In the genomic region with DNA sequence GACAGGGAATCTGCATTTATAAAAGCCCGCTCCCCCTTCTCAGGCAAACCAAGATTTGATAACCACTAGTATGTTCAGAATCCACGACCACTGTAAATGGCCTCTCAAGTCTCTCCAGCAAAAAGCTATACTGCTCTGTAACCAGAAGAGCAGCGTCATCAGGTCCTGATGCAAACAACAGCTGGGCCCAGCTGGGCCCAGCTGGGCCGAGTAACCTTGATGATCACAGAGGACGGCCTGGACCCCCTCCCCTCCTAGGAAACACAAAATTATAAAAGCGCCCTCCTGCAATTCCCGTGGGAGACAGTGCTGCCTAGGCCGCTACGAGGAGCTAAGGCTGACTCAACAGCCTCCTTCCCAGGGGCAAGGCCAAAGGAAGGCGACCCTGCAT, we compare ENCODE assay signal across 8 cellular contexts. TPM values are rescaled to one million over a fixed set of nuclear protein-coding genes. Genes with fewer than 3 reads are reported as not detected.
DNase-seq lines count a peak whose midpoint lies in the region; ATAC-seq lines count a peak whose summit lies in the region.

No MANE protein-coding gene starts in this region.

- peaks cover 6 to 11% of the 10 kb centered on the region in 2 donors for H3K36me3 Mint-ChIP-seq in activated T-cell treated with anti-CD3 and anti-CD28 coated beads, Interleukin-2, amount 50 U/mL, for 72 hours (ENCODE audit: insufficient read depth in 2 of 2)
- peaks cover 25% of the 10 kb centered on the region for H3K36me3 Mint-ChIP-seq in activated CD4-positive, alpha-beta memory T cell treated with anti-CD3 and anti-CD28 coated beads for 36 hours
- peaks cover 12 to 30% of the 10 kb centered on the region in 2 donors for H3K36me3 Mint-ChIP-seq in stimulated activated naive B cell treated with anti-CD40 and anti-IgM and Interleukin-4, amounts not matched to agents 10 μg/mL and 1 μg/mL and 100 μg/mL, for 72 hours

- CTCF ChIA-PET in activated CD4-positive, alpha-beta memory T cell treated with anti-CD3 and anti-CD28 coated beads for 36 hours (lab: Charles Lee): interaction anchor here (0.6 to 5.8 kb wide), 6 partner anchors 13 to 210 kb away, joined by 3 to 50 read pairs (median 4); a partner anchor contains a TSS

- H3K4me1 Mint-ChIP-seq in activated T-cell treated with anti-CD3 and anti-CD28 coated beads, Interleukin-2, amount 50 U/mL, for 72 hours (ENCODE audit: low read depth): peaks cover 38% of the 10 kb centered on the region
- peaks cover 39% of the 10 kb centered on the region for H3K4me1 Mint-ChIP-seq in activated CD4-positive, alpha-beta memory T cell treated with anti-CD3 and anti-CD28 coated beads for 36 hours (ENCODE audit: low read depth)
- H3K4me1 Mint-ChIP-seq in stimulated activated naive B cell treated with anti-CD40 and anti-IgM and Interleukin-4, amounts not matched to agents 10 μg/mL and 1 μg/mL and 100 μg/mL, for 72 hours: peaks cover 14 to 36% of the 10 kb centered on the region in 2 donors

- peak overlapping the region; percentile 99 for H3K27ac ChIP-seq in right cardiac atrium (ENCODE audit: low read length)

- peak overlapping the region; percentile 88 for H3K4me3 ChIP-seq in right cardiac atrium (ENCODE audit: low read length)

- H3K9me3 Mint-ChIP-seq in activated T-cell treated with anti-CD3 and anti-CD28 coated beads, Interleukin-2, amount 50 U/mL, for 72 hours: no peaks in the 10 kb centered on the region
- no peaks in the 10 kb centered on the region for H3K9me3 Mint-ChIP-seq in activated CD4-positive, alpha-beta memory T cell treated with anti-CD3 and anti-CD28 coated beads for 36 hours
- H3K9me3 Mint-ChIP-seq in stimulated activated naive B cell treated with anti-CD40 and anti-IgM and Interleukin-4, amounts not matched to agents 10 μg/mL and 1 μg/mL and 100 μg/mL, for 72 hours: no peaks in the 10 kb centered on the region

- no peak for ATAC-seq in activated T-cell treated with anti-CD3 and anti-CD28 coated beads, Interleukin-2, amount 50 U/mL, for 72 hours (replicated peaks in 1 of 2)
- peak; percentile 8 to 44 for ATAC-seq in right cardiac atrium
- ATAC-seq in stimulated activated naive B cell treated with anti-CD40 and anti-IgM and Interleukin-4, amounts not matched to agents 10 μg/mL and 1 μg/mL and 100 μg/mL, for 72 hours (replicated peaks): peak; percentile 0
- no peak for ATAC-seq in GM21786 (IDR thresholded peaks at IDR 0.05; ENCODE audit: unreplicated experiment)

- H3K27me3 ChIP-seq in right cardiac atrium (ENCODE audit: control insufficient read depth, insufficient read depth): no peaks in the 10 kb centered on the region

- intact Hi-C loops in activated CD4-positive, alpha-beta memory T cell treated with anti-CD3 and anti-CD28 coated beads for 36 hours (cut with micrococcal nuclease): loop anchor here (1.0 kb wide), 1 partner anchor 12 kb away; a partner anchor contains a TSS
- intact Hi-C loops in right cardiac atrium (cut with DNase I): no loop called here

- no peaks in the 10 kb centered on the region for H3K4me1 ChIP-seq in right cardiac atrium (ENCODE audit: control insufficient read depth, insufficient read depth, low read length)

- H3K4me3 Mint-ChIP-seq in activated T-cell treated with anti-CD3 and anti-CD28 coated beads, Interleukin-2, amount 50 U/mL, for 72 hours: peak overlapping the region; percentile 82 to 97
- peak overlapping the region; percentile 97 for H3K4me3 Mint-ChIP-seq in activated CD4-positive, alpha-beta memory T cell treated with anti-CD3 and anti-CD28 coated beads for 36 hours
- H3K4me3 Mint-ChIP-seq in stimulated activated naive B cell treated with anti-CD40 and anti-IgM and Interleukin-4, amounts not matched to agents 10 μg/mL and 1 μg/mL and 100 μg/mL, for 72 hours: peak overlapping the region; percentile 87 to 94

- POLR2A ChIA-PET in activated CD4-positive, alpha-beta memory T cell treated with anti-CD3 and anti-CD28 coated beads for 36 hours (lab: Charles Lee): interaction anchor here (0.9 to 1.7 kb wide), 3 partner anchors 13 to 123 kb away, joined by 3 to 13 read pairs (median 4); a partner anchor contains a TSS

- H3K27ac Mint-ChIP-seq in activated T-cell treated with anti-CD3 and anti-CD28 coated beads, Interleukin-2, amount 50 U/mL, for 72 hours: peak overlapping the region; percentile 100
- peak overlapping the region; percentile 100 for H3K27ac Mint-ChIP-seq in activated CD4-positive, alpha-beta memory T cell treated with anti-CD3 and anti-CD28 coated beads for 36 hours
- H3K27ac Mint-ChIP-seq in stimulated activated naive B cell treated with anti-CD40 and anti-IgM and Interleukin-4, amounts not matched to agents 10 μg/mL and 1 μg/mL and 100 μg/mL, for 72 hours: peak overlapping the region; percentile 100

- DNase-seq in activated T-cell treated with anti-CD3 and anti-CD28 coated beads, Interleukin-2, amount 50 U/mL, for 72 hours: no peak
- DNase-seq in activated T-cell treated with anti-CD3 and anti-CD28 coated beads for 4 hours (no peak), right cardiac atrium (no peak), HuH-7.5 (ENCODE audit: low spot score) (no peak), occipital lobe (lab: John Stamatoyannopoulos, UW) (no peak)
- no peak for DNase-seq in activated CD4-positive, alpha-beta memory T cell treated with anti-CD3 and anti-CD28 coated beads for 36 hours
- DNase-seq in stimulated activated naive B cell treated with anti-CD40 and anti-IgM and Interleukin-4, amounts not matched to agents 10 μg/mL and 1 μg/mL and 100 μg/mL, for 72 hours: no peak

- H3K9me3 ChIP-seq in right cardiac atrium (ENCODE audit: control insufficient read depth, low read length): no peaks in the 10 kb centered on the region

- WGBS in right cardiac atrium: 17% methylated on average over 10 of the region's 10 CpGs

- H3K27me3 Mint-ChIP-seq in activated T-cell treated with anti-CD3 and anti-CD28 coated beads, Interleukin-2, amount 50 U/mL, for 72 hours (ENCODE audit: low read depth): peaks cover 12% of the 10 kb centered on the region
- H3K27me3 Mint-ChIP-seq in activated CD4-positive, alpha-beta memory T cell treated with anti-CD3 and anti-CD28 coated beads for 36 hours: peaks cover 2% of the 10 kb centered on the region
- H3K27me3 Mint-ChIP-seq in stimulated activated naive B cell treated with anti-CD40 and anti-IgM and Interleukin-4, amounts not matched to agents 10 μg/mL and 1 μg/mL and 100 μg/mL, for 72 hours: peaks cover 0 to 2% of the 10 kb centered on the region in 2 donors

RNA-seq across cellular contexts. Expression of a gene that starts 0.5 kb away (rescaled TPM):
- 10 to 100 TPM; 26.3 to 33.4 TPM for total RNA-seq in activated T-cell treated with anti-CD3 and anti-CD28 coated beads, Interleukin-2, amount 50 U/mL, for 72 hours
- 10 to 100 TPM; 26.7 to 27.1 TPM for total RNA-seq in activated CD4-positive, alpha-beta memory T cell treated with anti-CD3 and anti-CD28 coated beads for 36 hours
- total RNA-seq in right cardiac atrium (10 to 100 TPM; 21.8 to 30.9 (median 25.5) TPM), occipital lobe (38.7 TPM)
- polyA plus RNA-seq in right cardiac atrium: 12.7 TPM

RNA-seq across cellular contexts. Expression of a gene that starts 12.2 kb away (rescaled TPM):
- total RNA-seq in activated T-cell treated with anti-CD3 and anti-CD28 coated beads, Interleukin-2, amount 50 U/mL, for 72 hours: 10 to 100 TPM; 64.3 to 76.7 TPM
- 10 to 100 TPM; 66.9 to 68.2 TPM for total RNA-seq in activated CD4-positive, alpha-beta memory T cell treated with anti-CD3 and anti-CD28 coated beads for 36 hours
- total RNA-seq in right cardiac atrium (1 to 10 TPM in 3 of 4 donors, under 1 TPM in 1; 0.54 to 4.7 (median 1.6) TPM), occipital lobe (1.6 TPM)
- polyA plus RNA-seq in right cardiac atrium: 13.7 TPM

Comparison
In these comparisons a context has a peak if more than half of its experiments do, and no peak if none do; other contexts are left out.
1. ATAC-seq: peak in right cardiac atrium (2 of 2) and stimulated activated naive B cell treated with anti-CD40 and anti-IgM and Interleukin-4, amounts not matched to agents 10 μg/mL and 1 μg/mL and 100 μg/mL, for 72 hours (2 of 2); none in activated T-cell treated with anti-CD3 and anti-CD28 coated beads, Interleukin-2, amount 50 U/mL, for 72 hours (0 of 2) and GM21786 (single experiment).
2. RNA of a gene that starts 12.2 kb away (total RNA-seq): 64.3 to 76.7 TPM in activated T-cell treated with anti-CD3 and anti-CD28 coated beads, Interleukin-2, amount 50 U/mL, for 72 hours and 66.9 to 68.2 TPM in activated CD4-positive, alpha-beta memory T cell treated with anti-CD3 and anti-CD28 coated beads for 36 hours; 0.54 to 4.7 TPM in right cardiac atrium and 1.6 TPM in occipital lobe (single experiment); every median in the first group is over 10 times any median in the second.
3. Peak in every context shown above with its lines, with median percentiles within 50 percentile points of each other: H3K27ac Mint-ChIP-seq and H3K4me3 Mint-ChIP-seq.